ENCODE assay signal across 24 cellular contexts in the genomic region with DNA sequence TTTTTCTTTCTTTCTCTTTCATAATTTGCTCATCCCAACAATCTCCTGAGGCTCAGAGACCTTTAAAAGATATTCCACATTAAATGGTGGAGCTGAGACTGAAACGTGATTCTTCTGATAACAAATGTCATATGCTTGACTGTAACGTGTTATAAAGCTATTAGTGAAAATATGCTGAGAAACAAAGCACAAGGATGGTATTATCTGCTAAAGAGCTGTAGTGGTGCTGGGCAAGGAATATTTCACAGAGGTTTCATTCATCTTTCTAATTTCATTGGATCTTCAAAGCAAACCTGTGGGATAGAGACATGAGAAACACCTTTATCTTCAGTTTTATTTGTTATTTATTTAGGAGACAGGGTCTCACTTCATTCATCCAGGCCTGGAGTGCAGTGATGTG.
"Had no signal": no experiment of that assay in that cellular context is flagged by ENCODE, and none has a peak within 500 bp of the region (broad histone marks: within the 10 kb centered on the region; RNA-seq: fewer than 3 reads in every experiment).

No MANE protein-coding gene starts in this region.

- H3K4me1 Mint-ChIP-seq: activated B cell treated with CpG ODN at 0.5 μM for 24 hours; activated CD4-positive, alpha-beta T cell treated with anti-CD3 and anti-CD28 coated beads, Interleukin-2, amount 10 ng/mL, durations not matched to agents 24 days and 14 days; activated CD8-positive, alpha-beta memory T cell treated with anti-CD3 and anti-CD28 coated beads, Interleukin-2, amount 10 ng/mL, durations not matched to agents 7 days and 5 days; activated naive CD8-positive, alpha-beta T cell treated with anti-CD3 and anti-CD28 coated beads, Interleukin-2, amount 50 U/mL, for 24 hours; central memory CD8-positive, alpha-beta T cell; T-helper 17 cell had no signal

- H3K4me1 ChIP-seq: ascending aorta had no signal

- H3K27me3 ChIP-seq: ascending aorta had no signal

- H3K27ac Mint-ChIP-seq: activated B cell treated with CpG ODN at 0.5 μM for 24 hours; activated CD4-positive, alpha-beta T cell treated with anti-CD3 and anti-CD28 coated beads, Interleukin-2, amount 10 ng/mL, durations not matched to agents 24 days and 14 days; activated CD8-positive, alpha-beta memory T cell treated with anti-CD3 and anti-CD28 coated beads, Interleukin-2, amount 10 ng/mL, durations not matched to agents 7 days and 5 days; activated naive CD4-positive, alpha-beta T cell treated with anti-CD3 and anti-CD28 coated beads, Interleukin-2, amount 50 U/mL, for 72 hours; activated naive CD8-positive, alpha-beta T cell treated with anti-CD3 and anti-CD28 coated beads, Interleukin-2, amount 50 U/mL, for 24 hours; activated T-cell treated with anti-CD3 and anti-CD28 coated beads, Interleukin-2, amount 50 U/mL, for 24 hours; T-helper 17 cell had no signal

- H3K36me3 Mint-ChIP-seq: activated CD8-positive, alpha-beta memory T cell treated with anti-CD3 and anti-CD28 coated beads, Interleukin-2, amount 10 ng/mL, durations not matched to agents 7 days and 5 days; activated naive CD4-positive, alpha-beta T cell treated with anti-CD3 and anti-CD28 coated beads, Interleukin-2, amount 50 U/mL, for 72 hours; brain had no signal

- H3K4me3 ChIP-seq: ascending aorta, K562, PC-9 had no signal

- H3K4me2 ChIP-seq: PC-9 had no signal

- H3K4me3 Mint-ChIP-seq: activated B cell treated with CpG ODN at 0.5 μM for 24 hours; activated CD4-positive, alpha-beta T cell treated with anti-CD3 and anti-CD28 coated beads, Interleukin-2, amount 10 ng/mL, durations not matched to agents 24 days and 14 days; activated CD8-positive, alpha-beta memory T cell treated with anti-CD3 and anti-CD28 coated beads, Interleukin-2, amount 10 ng/mL, durations not matched to agents 7 days and 5 days; activated naive CD8-positive, alpha-beta T cell treated with anti-CD3 and anti-CD28 coated beads, Interleukin-2, amount 50 U/mL, for 24 hours; activated T-cell treated with anti-CD3 and anti-CD28 coated beads, Interleukin-2, amount 50 U/mL, for 24 hours; brain; central memory CD8-positive, alpha-beta T cell; T-helper 17 cell had no signal

- H3K27me3 Mint-ChIP-seq: activated CD4-positive, alpha-beta T cell treated with anti-CD3 and anti-CD28 coated beads, Interleukin-2, amount 10 ng/mL, durations not matched to agents 24 days and 14 days; activated CD8-positive, alpha-beta memory T cell treated with anti-CD3 and anti-CD28 coated beads, Interleukin-2, amount 10 ng/mL, durations not matched to agents 7 days and 5 days; activated T-cell treated with anti-CD3 and anti-CD28 coated beads, Interleukin-2, amount 50 U/mL, for 24 hours; T-helper 17 cell had no signal

- DNase-seq: activated B cell treated with CpG ODN at 0.5 μM for 24 hours; activated CD4-positive, alpha-beta T cell treated with anti-CD3 and anti-CD28 coated beads for 1 hour; activated CD4-positive, alpha-beta T cell treated with anti-CD3 and anti-CD28 coated beads, Interleukin-2, amount 10 ng/mL, durations not matched to agents 24 days and 14 days; activated CD4-positive, alpha-beta T cell treated with anti-CD3 and anti-CD28 coated beads, Interleukin-2, amount 50 U/mL, for 48 hours; activated CD8-positive, alpha-beta memory T cell treated with anti-CD3 and anti-CD28 coated beads, Interleukin-2, amount 10 ng/mL, durations not matched to agents 7 days and 5 days; activated effector memory CD4-positive, alpha-beta T cell treated with anti-CD3 and anti-CD28 coated beads, Interleukin-2, amount 50 U/mL, for 16 hours; activated naive CD4-positive, alpha-beta T cell treated with Interleukin-2 at 50 U/mL for 16 hours; activated naive CD8-positive, alpha-beta T cell treated with anti-CD3 and anti-CD28 coated beads, Interleukin-2, amount 50 U/mL, for 24 hours; activated T-cell treated with anti-CD3 and anti-CD28 coated beads, Interleukin-2, amount 50 U/mL, for 24 hours; Karpas-422; NCI-H1105 treated with DMSO at 0.1 percent for 48 hours; NCI-H1436 treated with DMSO at 0.1 percent for 48 hours; NCI-H187; NCI-H2081 treated with DMSO at 0.1 percent for 48 hours; NCI-H524; T-helper 17 cell; T-helper 9 cell had no signal

- H3K9me3 Mint-ChIP-seq: activated B cell treated with CpG ODN at 0.5 μM for 24 hours; activated CD4-positive, alpha-beta T cell treated with anti-CD3 and anti-CD28 coated beads, Interleukin-2, amount 10 ng/mL, durations not matched to agents 24 days and 14 days; activated naive CD8-positive, alpha-beta T cell treated with anti-CD3 and anti-CD28 coated beads, Interleukin-2, amount 50 U/mL, for 24 hours had no signal

- H3K9me3 ChIP-seq: ascending aorta had no signal

- H2AFZ ChIP-seq: PC-9 had no signal

- ATAC-seq: activated CD8-positive, alpha-beta memory T cell treated with anti-CD3 and anti-CD28 coated beads, Interleukin-2, amount 10 ng/mL, durations not matched to agents 7 days and 5 days; K562; Right ventricle myocardium inferior; T-helper 17 cell had no signal

- H3K27ac ChIP-seq: ascending aorta, PC-9 had no signal

- H3K36me3 ChIP-seq: ascending aorta had no signal
